ENCODE assay signal across 2 cellular contexts in genomic region chr9:32431940-32432555, GRCh38.
A peak's percentile ranks its signal among the peaks of the same experiment; 100 is the strongest.
TF ChIP-seq lines count a peak whose summit lies in the region.

No MANE protein-coding gene starts in this region.

TF ChIP-seq in GM12878, 131 proteins besides CTCF, POLR2A, EP300 and RAD21:
- TF ChIP-seq POLR2AphosphoS5 (IDR thresholded peaks at IDR 0.05; ENCODE audit: low read length) (no peak), SMC3 (IDR thresholded peaks at IDR 0.05; ENCODE audit: borderline replicate concordance, low read length) (peak; percentile 53; the same call in 1 of the 2 replicates)

TF ChIP-seq in HepG2, 621 proteins besides CTCF, POLR2A, EP300 and RAD21:
- TF ChIP-seq ZNF234 (CRISPR knock-in tag; conservative IDR thresholded peaks at IDR 0.05) = no peak
- peak; percentile 17; the same call in 1 of the 2 replicates for TF ChIP-seq ZFX (CRISPR knock-in tag; IDR thresholded peaks at IDR 0.05; ENCODE audit: low read depth)
- TF ChIP-seq THRA (CRISPR knock-in tag; IDR thresholded peaks at IDR 0.05; ENCODE audit: borderline replicate concordance) = 0 out of 2 replicates have a peak, but pooled peaks have one; percentile 14
- 0 out of 2 replicates have a peak, but pooled peaks have one; percentile 21 for TF ChIP-seq PATZ1 (CRISPR knock-in tag; IDR thresholded peaks at IDR 0.05)
- TF ChIP-seq STAG1 (CRISPR knock-in tag; IDR thresholded peaks at IDR 0.05) = peak; percentile 57
- no peak for TF ChIP-seq HOXA7 (CRISPR knock-in tag; IDR thresholded peaks at IDR 0.05)
- no peak for TF ChIP-seq AGO2 (optimal IDR thresholded peaks at IDR 0.05; ENCODE audit: low read depth, low read length)
- no peak for TF ChIP-seq RERE (CRISPR knock-in tag; IDR thresholded peaks at IDR 0.05; ENCODE audit: low read depth)
- TF ChIP-seq CHD4 (IDR thresholded peaks at IDR 0.05; ENCODE audit: borderline replicate concordance, low read length) = no peak
- no peak for TF ChIP-seq JARID2 (CRISPR knock-in tag; IDR thresholded peaks at IDR 0.05; ENCODE audit: insufficient replicate concordance)
- TF ChIP-seq ZNF44 (CRISPR knock-in tag; IDR thresholded peaks at IDR 0.05) = no peak
- no peak for TF ChIP-seq HDAC1 (CRISPR knock-in tag; IDR thresholded peaks at IDR 0.05)
- 0 out of 2 replicates have a peak, but pooled peaks have one; percentile 18 for TF ChIP-seq MIXL1 (CRISPR knock-in tag; IDR thresholded peaks at IDR 0.05)
- TF ChIP-seq MBNL3 (CRISPR knock-in tag; conservative IDR thresholded peaks at IDR 0.05) = no peak
- TF ChIP-seq AFF4 (CRISPR knock-in tag; IDR thresholded peaks at IDR 0.05) = no peak
- TF ChIP-seq TBP (CRISPR knock-in tag; IDR thresholded peaks at IDR 0.05) = no peak
- no peak for TF ChIP-seq HNRNPL (IDR thresholded peaks at IDR 0.05; ENCODE audit: low read depth, low read length)
- TF ChIP-seq ZNF232 (CRISPR knock-in tag; IDR thresholded peaks at IDR 0.05; ENCODE audit: borderline replicate concordance) = no peak
- TF ChIP-seq FOXA1 (IDR thresholded peaks at IDR 0.05) = no peak
- no peak for TF ChIP-seq FOXA1 (CRISPR knock-in tag; IDR thresholded peaks at IDR 0.05)
- TF ChIP-seq SAP130 (CRISPR knock-in tag; IDR thresholded peaks at IDR 0.05; ENCODE audit: low read depth) = 0 out of 2 replicates have a peak, but pooled peaks have one; percentile 12
- TF ChIP-seq TFAP4 (IDR thresholded peaks at IDR 0.05; ENCODE audit: borderline replicate concordance, low read depth) = peak; percentile 66; the same call in 1 of the 2 replicates
- no peak for TF ChIP-seq SKI (IDR thresholded peaks at IDR 0.05; ENCODE audit: partially characterized antibody)
- TF ChIP-seq ZNF782 (CRISPR knock-in tag; IDR thresholded peaks at IDR 0.05; ENCODE audit: borderline replicate concordance) = no peak
- no peak for TF ChIP-seq KDM1A (CRISPR knock-in tag; IDR thresholded peaks at IDR 0.05)
- TF ChIP-seq ZNF292 (CRISPR knock-in tag; IDR thresholded peaks at IDR 0.05; ENCODE audit: borderline replicate concordance, low read depth) = no peak
- no peak for TF ChIP-seq ZSCAN25 (CRISPR knock-in tag; IDR thresholded peaks at IDR 0.05)
- 0 out of 2 replicates have a peak, but pooled peaks have one; percentile 40 for TF ChIP-seq KDM2A (CRISPR knock-in tag; IDR thresholded peaks at IDR 0.05; ENCODE audit: borderline replicate concordance, low read depth)
- TF ChIP-seq MIER2 (CRISPR knock-in tag; IDR thresholded peaks at IDR 0.05) = no peak
- TF ChIP-seq ESRRA (CRISPR knock-in tag; IDR thresholded peaks at IDR 0.05; ENCODE audit: low read depth) = no peak
- TF ChIP-seq SMC3 (IDR thresholded peaks at IDR 0.05; ENCODE audit: low read length) = peak; percentile 79
